ENCODE assay signal across 25 cellular contexts in the genomic region with DNA sequence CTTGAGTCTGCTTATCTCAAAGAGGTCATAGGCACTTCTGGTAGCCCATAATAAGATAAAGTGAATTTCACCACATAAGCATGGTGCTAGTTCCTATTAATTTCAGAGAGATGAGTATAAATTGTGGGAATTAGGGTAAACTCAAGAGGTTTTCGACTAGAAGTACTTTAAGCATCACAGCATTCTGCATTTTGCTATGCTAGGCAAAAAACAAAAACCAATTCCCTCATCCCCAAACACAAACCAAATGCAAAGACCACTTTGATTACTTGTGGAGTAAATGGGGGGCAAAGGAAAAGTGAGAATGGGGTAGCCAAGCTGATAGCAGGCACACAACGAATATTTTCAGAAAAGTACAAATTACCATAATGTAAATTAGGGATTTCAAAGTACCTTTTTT.
A peak's percentile ranks its signal among the peaks of the same experiment; 100 is the strongest.
DNase-seq lines count a peak whose midpoint lies in the region; ATAC-seq, FAIRE-seq and TF ChIP-seq lines count a peak whose summit lies in the region.
"Had no signal": no experiment of that assay in that cellular context is flagged by ENCODE, and none has a peak within 500 bp of the region (broad histone marks: within the 10 kb centered on the region; RNA-seq: fewer than 3 reads in every experiment).

No MANE protein-coding gene starts in this region.

- no peak overlapping the region for H4K91ac ChIP-seq in IMR-90 (ENCODE audit: insufficient read depth, low read depth, low read length)

- no peak for TF ChIP-seq CTCF in A549 (IDR thresholded peaks at IDR 0.05)
- TF ChIP-seq CTCF in IMR-90 (conservative IDR thresholded peaks at IDR 0.05; ENCODE audit: low read depth, low read length): no peak
- TF ChIP-seq CTCF in OCI-LY7 (conservative IDR thresholded peaks at IDR 0.05; ENCODE audit: low read length): no peak
- no peak for TF ChIP-seq CTCF in K562 (IDR thresholded peaks at IDR 0.05 in 2 of 3, conservative IDR thresholded peaks at IDR 0.05 in 1 of 3; ENCODE audit: insufficient read depth in 2 of 3, low read depth in 1 of 3, low read length in 3 of 3)
- no peak for TF ChIP-seq CTCF in Peyer's patch (IDR thresholded peaks at IDR 0.05)

- TF ChIP-seq POLR2A in A549 (IDR thresholded peaks at IDR 0.05; ENCODE audit: low read length) (no peak), IMR-90 (IDR thresholded peaks at IDR 0.05; ENCODE audit: low read depth, low read length) (no peak), K562 (conservative IDR thresholded peaks at IDR 0.05) (no peak), Peyer's patch (IDR thresholded peaks at IDR 0.05) (no peak)

- dilution Hi-C loops in IMR-90 (cut with HindIII; ENCODE audit: low sequenced_read_pairs, unreplicated experiment): no loop called here

- H2AK5ac ChIP-seq in IMR-90 (ENCODE audit: low read depth, low read length): no peak overlapping the region

- H3K4me3 Mint-ChIP-seq in activated CD8-positive, alpha-beta T cell treated with anti-CD3 and anti-CD28 coated beads, Interleukin-2, amount 10 ng/mL, durations not matched to agents 7 days and 5 days: no peak overlapping the region
- H3K4me3 Mint-ChIP-seq: B cell; CD4-positive, alpha-beta T cell; CD8-positive, alpha-beta T cell had no signal

- no peaks in the 10 kb centered on the region for H3K9me3 ChIP-seq in A549
- H3K9me3 ChIP-seq in IMR-90 (ENCODE audit: control insufficient read depth, insufficient read depth, low read length): peaks cover 2% of the 10 kb centered on the region; the same call in 1 of the 2 replicates
- peaks cover 14% of the 10 kb centered on the region for H3K9me3 ChIP-seq in OCI-LY7 (ENCODE audit: low read length)
- H3K9me3 ChIP-seq in K562 (replicated peaks; ENCODE audit: control insufficient read depth, insufficient read depth, low read depth, low read length): no peaks in the 10 kb centered on the region
- no peaks in the 10 kb centered on the region for H3K9me3 ChIP-seq in Peyer's patch
- H3K9me3 ChIP-seq: Caco-2 had no signal

- H2BK120ac ChIP-seq in IMR-90 (ENCODE audit: low read depth, low read length): no peak overlapping the region

- intact Hi-C loops in IMR-90 (cut with micrococcal nuclease): no loop called here
- intact Hi-C loops in OCI-LY7 (cut with micrococcal nuclease; ENCODE audit: unreplicated experiment): loop anchor here (2.0 kb wide), 1 partner anchor 51 kb away; no protein-coding TSS in a partner anchor
- intact Hi-C loops in K562 (cut with micrococcal nuclease): no loop called here

- H2BK5ac ChIP-seq in IMR-90 (ENCODE audit: low read depth, low read length, poor library complexity, severe bottlenecking): no peak overlapping the region

- no peaks in the 10 kb centered on the region for H3K27me3 Mint-ChIP-seq in activated CD8-positive, alpha-beta T cell treated with anti-CD3 and anti-CD28 coated beads, Interleukin-2, amount 10 ng/mL, durations not matched to agents 7 days and 5 days (ENCODE audit: low read depth)
- H3K27me3 Mint-ChIP-seq: B cell; CD4-positive, alpha-beta T cell had no signal

- H4K8ac ChIP-seq in IMR-90 (ENCODE audit: low read depth in 2 of 2, low read length in 2 of 2): no peak overlapping the region

- H3K36me3 ChIP-seq in IMR-90 (ENCODE audit: control insufficient read depth, insufficient read depth, low read length) (no peaks in the 10 kb centered on the region), OCI-LY7 (ENCODE audit: insufficient read depth, low read length) (no peaks in the 10 kb centered on the region; the same call in 1 of the 2 replicates), K562 (ENCODE audit: control insufficient read depth, insufficient read depth, low read length) (no peaks in the 10 kb centered on the region), Peyer's patch (no peaks in the 10 kb centered on the region)
- H3K36me3 ChIP-seq: BLaER1 treated with 17β-estradiol and CSF1 and Interleukin-3, amounts not matched to agents 10 nM and 100 nM had no signal

- WGBS in A549 (ENCODE audit: missing lambda C conversion rate): 2% methylated on average over 2 of the region's 2 CpGs
- no CpG with 5 or more reads among the region's 2 CpGs for WGBS in IMR-90 (ENCODE audit: extremely low coverage in 2 of 2, insufficient read length in 1 of 2), 2 experiments
- WGBS in K562 (ENCODE audit: insufficient coverage, low coverage, missing lambda C conversion rate): 0% methylated on average over 2 of the region's 2 CpGs

- no peak overlapping the region for H3K27ac ChIP-seq in A549
- no peak overlapping the region for H3K27ac ChIP-seq in IMR-90 (ENCODE audit: insufficient read depth, low read length)
- peak overlapping the region; percentile 88 for H3K27ac ChIP-seq in OCI-LY7 (ENCODE audit: low read depth, low read length, poor library complexity, severe bottlenecking)
- no peak overlapping the region for H3K27ac ChIP-seq in K562 (ENCODE audit: extremely low read depth, low read depth, low read length)
- no peak overlapping the region for H3K27ac ChIP-seq in Peyer's patch
- H3K27ac ChIP-seq: BLaER1 treated with 17β-estradiol and CSF1 and Interleukin-3, amounts not matched to agents 10 nM and 100 nM; C4-2B had no signal

- H3K9ac ChIP-seq in IMR-90 (ENCODE audit: low read depth, low read length) (no peak overlapping the region), K562 (ENCODE audit: insufficient read depth in 1 of 2, low read depth in 2 of 2, low read length in 2 of 2) (no peak overlapping the region)
- H3K9ac ChIP-seq: BLaER1 treated with 17β-estradiol and CSF1 and Interleukin-3, amounts not matched to agents 10 nM and 100 nM had no signal

- H3K27ac Mint-ChIP-seq in activated CD8-positive, alpha-beta T cell treated with anti-CD3 and anti-CD28 coated beads, Interleukin-2, amount 10 ng/mL, durations not matched to agents 7 days and 5 days: no peak overlapping the region
- H3K27ac Mint-ChIP-seq: B cell; CD4-positive, alpha-beta T cell; CD8-positive, alpha-beta T cell had no signal

- ATAC-seq in A549 (no peak), IMR-90 (ENCODE audit: low read depth) (no peak), K562 (no peak)
- ATAC-seq in activated CD8-positive, alpha-beta T cell treated with anti-CD3 and anti-CD28 coated beads, Interleukin-2, amount 10 ng/mL, durations not matched to agents 7 days and 5 days: no peak
- ATAC-seq: CD8-positive, alpha-beta T cell; GM12878 had no signal

- H3K4me1 Mint-ChIP-seq in activated CD8-positive, alpha-beta T cell treated with anti-CD3 and anti-CD28 coated beads, Interleukin-2, amount 10 ng/mL, durations not matched to agents 7 days and 5 days (ENCODE audit: low read depth): no peaks in the 10 kb centered on the region
- H3K4me1 Mint-ChIP-seq: B cell had no signal

- H3K14ac ChIP-seq in IMR-90 (replicated peaks; ENCODE audit: low read depth, low read length): no peak overlapping the region

- H3K4me1 ChIP-seq in A549: no peaks in the 10 kb centered on the region
- no peaks in the 10 kb centered on the region for H3K4me1 ChIP-seq in IMR-90 (ENCODE audit: control insufficient read depth, insufficient read depth, low read length)
- peaks cover 63% of the 10 kb centered on the region for H3K4me1 ChIP-seq in OCI-LY7 (ENCODE audit: insufficient read depth, low read length, poor library complexity, severe bottlenecking)
- H3K4me1 ChIP-seq in K562 (replicated peaks in 1 of 2; ENCODE audit: control insufficient read depth in 2 of 2, insufficient read depth in 2 of 2, low read length in 2 of 2): no peaks in the 10 kb centered on the region
- H3K4me1 ChIP-seq in Peyer's patch: no peaks in the 10 kb centered on the region
- H3K4me1 ChIP-seq: BLaER1 treated with 17β-estradiol and CSF1 and Interleukin-3, amounts not matched to agents 10 nM and 100 nM; Caco-2 had no signal

- H2BK20ac ChIP-seq in IMR-90 (ENCODE audit: low read depth, low read length): no peak overlapping the region

- BruUV-seq in IMR-90 (replicated peaks; lab: Mats Ljungman, UMichigan) (no TSS peak), OCI-LY7 (replicated peaks; lab: Mats Ljungman, UMichigan) (no TSS peak), K562 (replicated peaks; lab: Mats Ljungman, UMichigan) (no TSS peak)

- H3K79me1 ChIP-seq in IMR-90 (ENCODE audit: low read depth in 1 of 2, low read length in 2 of 2): no peaks in the 10 kb centered on the region

- H4K20me1 ChIP-seq in IMR-90 (ENCODE audit: insufficient read depth, low read length) (no peaks in the 10 kb centered on the region), OCI-LY7 (ENCODE audit: insufficient read depth, low read length) (no peaks in the 10 kb centered on the region), K562 (replicated peaks; ENCODE audit: control insufficient read depth, insufficient read depth, low read length) (no peaks in the 10 kb centered on the region)
- H4K20me1 ChIP-seq: BLaER1 treated with 17β-estradiol and CSF1 and Interleukin-3, amounts not matched to agents 10 nM and 100 nM had no signal

- H3K9me1 ChIP-seq in IMR-90 (ENCODE audit: insufficient read depth, low read length) (no peaks in the 10 kb centered on the region; the same call in 1 of the 2 replicates), K562 (ENCODE audit: control insufficient read depth, insufficient read depth, low read length) (no peaks in the 10 kb centered on the region)

- no peak overlapping the region for H2BK15ac ChIP-seq in IMR-90 (ENCODE audit: low read depth, low read length)

- H3K4me3 ChIP-seq in A549: no peak overlapping the region
- no peak overlapping the region for H3K4me3 ChIP-seq in IMR-90 (ENCODE audit: insufficient read depth, low read depth, low read length)
- H3K4me3 ChIP-seq in OCI-LY7 (ENCODE audit: low read depth, low read length, poor library complexity, severe bottlenecking): peak overlapping the region; percentile 35
- no peak overlapping the region for H3K4me3 ChIP-seq in K562
- no peak overlapping the region for H3K4me3 ChIP-seq in Peyer's patch
- H3K4me3 ChIP-seq: BLaER1 treated with 17β-estradiol and CSF1 and Interleukin-3, amounts not matched to agents 10 nM and 100 nM; GM12878 had no signal

- H3K36me3 Mint-ChIP-seq in activated CD8-positive, alpha-beta T cell treated with anti-CD3 and anti-CD28 coated beads, Interleukin-2, amount 10 ng/mL, durations not matched to agents 7 days and 5 days (ENCODE audit: low read depth): no peaks in the 10 kb centered on the region
- H3K36me3 Mint-ChIP-seq: CD8-positive, alpha-beta T cell had no signal

- no peak for TF ChIP-seq RAD21 in A549 (conservative IDR thresholded peaks at IDR 0.05 in 1 of 2, IDR thresholded peaks at IDR 0.05 in 1 of 2)
- no peak for TF ChIP-seq RAD21 in IMR-90 (IDR thresholded peaks at IDR 0.05; ENCODE audit: low read length)
- no peak for TF ChIP-seq RAD21 in K562 (CRISPR knock-in tag; conservative IDR thresholded peaks at IDR 0.05 in 1 of 2, IDR thresholded peaks at IDR 0.05 in 1 of 2)

- in situ Hi-C loops in IMR-90 (cut with MboI; ENCODE audit: low sequenced_read_pairs) (no loop called here), K562 (cut with MboI) (no loop called here)

- CTCF ChIA-PET in A549 (lab: Yijun Ruan, JAX): no interaction called here
- CTCF ChIA-PET in IMR-90 (lab: Yijun Ruan, JAX): no interaction called here
- CTCF ChIA-PET in OCI-LY7 (lab: Charles Lee; ENCODE audit: unreplicated experiment): no interaction called here
- CTCF ChIA-PET in K562 (lab: Yijun Ruan, JAX; ENCODE audit: low intra/inter-chr PET ratio): no interaction called here
- CTCF ChIA-PET in activated CD8-positive, alpha-beta T cell treated with anti-CD3 and anti-CD28 coated beads, Interleukin-2, amount 10 ng/mL, durations not matched to agents 7 days and 5 days (lab: Charles Lee): no interaction called here

- POLR2A ChIA-PET in A549 (lab: Yijun Ruan, JAX) (no interaction called here), IMR-90 (lab: Charles Lee; ENCODE audit: unreplicated experiment) (no interaction called here), OCI-LY7 (lab: Charles Lee) (interaction anchor here (1.0 kb wide), 1 partner anchor 10 kb away, joined by 3 read pairs; no protein-coding TSS in a partner anchor), K562 (lab: Yijun Ruan, JAX) (no interaction called here)
- POLR2A ChIA-PET in activated CD8-positive, alpha-beta T cell treated with anti-CD3 and anti-CD28 coated beads, Interleukin-2, amount 10 ng/mL, durations not matched to agents 7 days and 5 days (lab: Charles Lee): no interaction called here

- no peaks in the 10 kb centered on the region for H3K79me2 ChIP-seq in OCI-LY7 (ENCODE audit: insufficient read depth, low read depth, low read length)
- H3K79me2 ChIP-seq in K562 (ENCODE audit: control insufficient read depth, insufficient read depth, low read length): no peaks in the 10 kb centered on the region

- DNase-seq in A549 (ENCODE audit: low read depth in 1 of 2, low spot score in 1 of 2) (no peak), IMR-90 (no peak), OCI-LY7 (ENCODE audit: low spot score) (no peak), K562 (ENCODE audit: extremely low read depth in 1 of 4, low spot score in 3 of 4) (no peak), Peyer's patch (no peak), NCI-H748 (lab: John Stamatoyannopoulos, UW; ENCODE audit: unreplicated experiment) (no peak)
- DNase-seq in activated CD8-positive, alpha-beta T cell treated with anti-CD3 and anti-CD28 coated beads, Interleukin-2, amount 10 ng/mL, durations not matched to agents 7 days and 5 days: no peak
- DNase-seq: 8988T; AML-193; Caco-2; Calu3; CD4-positive, alpha-beta T cell; CD8-positive, alpha-beta T cell; DMS79; DND-41; EL; GDM1 had no signal

- no peak overlapping the region for H3K4ac ChIP-seq in IMR-90 (ENCODE audit: low read depth, low read length)

- no peak overlapping the region for H4K5ac ChIP-seq in IMR-90 (ENCODE audit: low read depth, low read length)

- no peaks in the 10 kb centered on the region for H3K9me2 ChIP-seq in OCI-LY7 (ENCODE audit: insufficient read depth, low read length)

- no peak overlapping the region for H3K56ac ChIP-seq in IMR-90 (ENCODE audit: extremely low read depth, insufficient read depth, low read length)

- H2AFZ ChIP-seq in IMR-90 (replicated peaks; ENCODE audit: low read length, poor library complexity) (no peak overlapping the region), OCI-LY7 (ENCODE audit: low read length) (peak overlapping the region; percentile 82; the same call in 1 of the 2 replicates), K562 (ENCODE audit: low read depth, low read length) (no peak overlapping the region)

- H3K4me2 ChIP-seq in A549 (no peak overlapping the region), IMR-90 (ENCODE audit: low read depth, low read length) (no peak overlapping the region), OCI-LY7 (ENCODE audit: low read length) (peak overlapping the region; percentile 66), K562 (ENCODE audit: insufficient read depth, low read length) (no peak overlapping the region)
- H3K4me2 ChIP-seq: BLaER1 treated with 17β-estradiol and CSF1 and Interleukin-3, amounts not matched to agents 10 nM and 100 nM had no signal

- H3K23ac ChIP-seq in IMR-90 (ENCODE audit: low read depth, low read length): no peak overlapping the region

- no peaks in the 10 kb centered on the region for H3K27me3 ChIP-seq in IMR-90 (ENCODE audit: control insufficient read depth, insufficient read depth, low read length)
- H3K27me3 ChIP-seq in K562 (ENCODE audit: control insufficient read depth in 2 of 2, insufficient read depth in 2 of 2, low read length in 2 of 2): no peaks in the 10 kb centered on the region
- no peaks in the 10 kb centered on the region for H3K27me3 ChIP-seq in Peyer's patch
- H3K27me3 ChIP-seq: BLaER1 treated with 17β-estradiol and CSF1 and Interleukin-3, amounts not matched to agents 10 nM and 100 nM had no signal

- TF ChIP-seq EP300 in A549 (IDR thresholded peaks at IDR 0.05) (no peak), K562 (IDR thresholded peaks at IDR 0.05; ENCODE audit: low read length) (no peak)

- no peaks in the 10 kb centered on the region for H3K9me3 Mint-ChIP-seq in activated CD8-positive, alpha-beta T cell treated with anti-CD3 and anti-CD28 coated beads, Interleukin-2, amount 10 ng/mL, durations not matched to agents 7 days and 5 days (ENCODE audit: insufficient read depth)
- H3K9me3 Mint-ChIP-seq: CD8-positive, alpha-beta T cell had no signal

- no peak overlapping the region for H2AK9ac ChIP-seq in IMR-90 (replicated peaks; ENCODE audit: low read depth, low read length, poor library complexity)

- no peak overlapping the region for H3K18ac ChIP-seq in IMR-90 (ENCODE audit: low read depth, low read length)

- FAIRE-seq in A549 (lab: Jason Lieb, UNC) (no peak), K562 (lab: Jason Lieb, UNC) (no peak)
- FAIRE-seq: A204.1, D721Med, GM12878, GM12892, GM18507 had no signal

Comparison
In these comparisons a context has a peak if more than half of its experiments do, and no peak if none do; other contexts are left out.
1. Of the 35 proteins assayed by ChIP-seq in both K562 and A549: peak only in K562: none; only in A549: MAFK; in both: none; in neither: 34.